Comparison of ENCODE assay signal across 15 cellular contexts in genomic region chr4:15322016-15322415, GRCh38.
DNase-seq lines count a peak whose midpoint lies in the region; ATAC-seq and TF ChIP-seq lines count a peak whose summit lies in the region.
"Had no signal": no experiment of that assay in that cellular context is flagged by ENCODE, and none has a peak within 500 bp of the region (broad histone marks: within the 10 kb centered on the region; RNA-seq: fewer than 3 reads in every experiment).

No MANE protein-coding gene starts in this region.

- peak; percentile 43 for DNase-seq in EH (ENCODE audit: low read depth)
- DNase-seq in RPMI7951 (ENCODE audit: low read depth): peak; percentile 31
- peak; percentile 33 for DNase-seq in kidney tubule cell (ENCODE audit: low spot score)
- no peak for DNase-seq in thoracic aorta (ENCODE audit: low spot score)
- no peak for DNase-seq in neural progenitor cell (ENCODE audit: low spot score)
- DNase-seq in omental fat pad (ENCODE audit: low spot score): no peak
- DNase-seq in NCI-H345 treated with DMSO at 0.1 percent for 48 hours (lab: John Stamatoyannopoulos, UW; ENCODE audit: unreplicated experiment): no peak
- DNase-seq: Calu3; CD8-positive, alpha-beta T cell; DMS79 treated with DMSO at 0.1 percent for 48 hours; HCEC 1CT; IMR-90 had no signal

- H3K79me2 ChIP-seq in neural progenitor cell (ENCODE audit: low read depth): no peaks in the 10 kb centered on the region

- H3K27ac Mint-ChIP-seq in neural progenitor cell: no peak overlapping the region
- H3K27ac Mint-ChIP-seq: B cell; CD8-positive, alpha-beta T cell; GM23338 had no signal

- H3K4me3 Mint-ChIP-seq in neural progenitor cell: no peak overlapping the region
- H3K4me3 Mint-ChIP-seq: B cell; CD8-positive, alpha-beta T cell; GM23338 had no signal

- H3K36me3 Mint-ChIP-seq in neural progenitor cell: no peaks in the 10 kb centered on the region
- H3K36me3 Mint-ChIP-seq: CD8-positive, alpha-beta T cell had no signal

- H4K20me1 ChIP-seq in neural progenitor cell (ENCODE audit: low read depth): no peaks in the 10 kb centered on the region
- H4K20me1 ChIP-seq: BLaER1 treated with 17β-estradiol and CSF1 and Interleukin-3, amounts not matched to agents 10 nM and 100 nM had no signal

- H3K4me3 ChIP-seq in thoracic aorta (no peak overlapping the region), neural progenitor cell (no peak overlapping the region)
- H3K4me3 ChIP-seq: BLaER1 treated with 17β-estradiol and CSF1 and Interleukin-3, amounts not matched to agents 10 nM and 100 nM; GM23338 had no signal

- H3K36me3 ChIP-seq in thoracic aorta (no peaks in the 10 kb centered on the region), neural progenitor cell (no peaks in the 10 kb centered on the region)
- H3K36me3 ChIP-seq: BLaER1 treated with 17β-estradiol and CSF1 and Interleukin-3, amounts not matched to agents 10 nM and 100 nM had no signal

- H3K27me3 ChIP-seq in thoracic aorta (replicated peaks; ENCODE audit: insufficient read depth) (no peaks in the 10 kb centered on the region), neural progenitor cell (no peaks in the 10 kb centered on the region)
- H3K27me3 ChIP-seq: BLaER1 treated with 17β-estradiol and CSF1 and Interleukin-3, amounts not matched to agents 10 nM and 100 nM had no signal

- peak; percentile 29 for ATAC-seq in thoracic aorta (ENCODE audit: insufficient number of reproducible peaks, low FRiP score, low read depth)
- no peak for ATAC-seq in omental fat pad (ENCODE audit: low FRiP score)
- ATAC-seq: CD8-positive, alpha-beta T cell; GM23338 had no signal

- no peak overlapping the region for H2AFZ ChIP-seq in neural progenitor cell (replicated peaks)
- H2AFZ ChIP-seq: GM23338 had no signal

- H3K27me3 Mint-ChIP-seq in neural progenitor cell (ENCODE audit: insufficient read depth, low read depth): peaks cover 2% of the 10 kb centered on the region

- no peak overlapping the region for H3K4me2 ChIP-seq in neural progenitor cell
- H3K4me2 ChIP-seq: BLaER1 treated with 17β-estradiol and CSF1 and Interleukin-3, amounts not matched to agents 10 nM and 100 nM; GM23338 had no signal

- H3F3A ChIP-seq in neural progenitor cell (ENCODE audit: low read depth): no peaks in the 10 kb centered on the region

- TF ChIP-seq CTCF in thoracic aorta (IDR thresholded peaks at IDR 0.05) (no peak), neural progenitor cell (IDR thresholded peaks at IDR 0.05) (no peak), omental fat pad (IDR thresholded peaks at IDR 0.05) (no peak)

- H3K27ac ChIP-seq in thoracic aorta: peak overlapping the region; percentile 39 to 64
- no peak overlapping the region for H3K27ac ChIP-seq in neural progenitor cell
- H3K27ac ChIP-seq: BLaER1 treated with 17β-estradiol and CSF1 and Interleukin-3, amounts not matched to agents 10 nM and 100 nM had no signal

- no peaks in the 10 kb centered on the region for H3K9me3 ChIP-seq in thoracic aorta
- no peaks in the 10 kb centered on the region for H3K9me3 ChIP-seq in neural progenitor cell (ENCODE audit: low read depth)
- H3K9me3 ChIP-seq: BLaER1 treated with 17β-estradiol and CSF1 and Interleukin-3, amounts not matched to agents 10 nM and 100 nM had no signal

- no peaks in the 10 kb centered on the region for H3K9me3 Mint-ChIP-seq in neural progenitor cell
- H3K9me3 Mint-ChIP-seq: CD8-positive, alpha-beta T cell; GM23338 had no signal

- no peak overlapping the region for H3K9ac ChIP-seq in neural progenitor cell
- H3K9ac ChIP-seq: BLaER1 treated with 17β-estradiol and CSF1 and Interleukin-3, amounts not matched to agents 10 nM and 100 nM had no signal

- H3K4me1 ChIP-seq in thoracic aorta (ENCODE audit: control insufficient read depth in 1 of 2, low read depth in 2 of 2) (peaks cover 19 to 36% of the 10 kb centered on the region in 2 donors), neural progenitor cell (no peaks in the 10 kb centered on the region)
- H3K4me1 ChIP-seq: BLaER1 treated with 17β-estradiol and CSF1 and Interleukin-3, amounts not matched to agents 10 nM and 100 nM had no signal

- H3K4me1 Mint-ChIP-seq in neural progenitor cell: no peaks in the 10 kb centered on the region

Comparison
In these comparisons a context has a peak if more than half of its experiments do, and no peak if none do; other contexts are left out.
1. DNase-seq: peak in EH (single experiment), RPMI7951 (single experiment) and kidney tubule cell (single experiment); none in thoracic aorta (single experiment), neural progenitor cell (single experiment), omental fat pad (single experiment) and NCI-H345 treated with DMSO at 0.1 percent for 48 hours (single experiment).